ENCODE assay signal across 1 cellular context in genomic region chr11:57764527-57764926, GRCh38.
TF ChIP-seq lines count a peak whose summit lies in the region.

No MANE protein-coding gene starts in this region.

TF ChIP-seq in IMR-90, 13 proteins besides CTCF, POLR2A, EP300 and RAD21 (continued from another document):
- TF ChIP-seq USF2 (IDR thresholded peaks at IDR 0.05; ENCODE audit: low read depth, low read length) (no peak), RCOR1 (IDR thresholded peaks at IDR 0.05; ENCODE audit: insufficient replicate concordance, low read length) (no peak), CEBPB (IDR thresholded peaks at IDR 0.05; ENCODE audit: low read depth, low read length) (no peak), CHD1 (IDR thresholded peaks at IDR 0.05; ENCODE audit: low read depth, low read length) (no peak), NFE2L2 (IDR thresholded peaks at IDR 0.05; ENCODE audit: low read depth, low read length) (no peak), MAZ (IDR thresholded peaks at IDR 0.05; ENCODE audit: borderline replicate concordance, low read depth, low read length) (no peak), RFX5 (IDR thresholded peaks at IDR 0.05; ENCODE audit: low read depth, low read length) (no peak), MXI1 (IDR thresholded peaks at IDR 0.05; ENCODE audit: borderline replicate concordance, low read depth, low read length) (no peak), FOS (IDR thresholded peaks at IDR 0.05; ENCODE audit: low read depth, low read length) (no peak), MAFK (IDR thresholded peaks at IDR 0.05; ENCODE audit: low read depth, low read length) (no peak)
- TF ChIP-seq, protein P1, sequence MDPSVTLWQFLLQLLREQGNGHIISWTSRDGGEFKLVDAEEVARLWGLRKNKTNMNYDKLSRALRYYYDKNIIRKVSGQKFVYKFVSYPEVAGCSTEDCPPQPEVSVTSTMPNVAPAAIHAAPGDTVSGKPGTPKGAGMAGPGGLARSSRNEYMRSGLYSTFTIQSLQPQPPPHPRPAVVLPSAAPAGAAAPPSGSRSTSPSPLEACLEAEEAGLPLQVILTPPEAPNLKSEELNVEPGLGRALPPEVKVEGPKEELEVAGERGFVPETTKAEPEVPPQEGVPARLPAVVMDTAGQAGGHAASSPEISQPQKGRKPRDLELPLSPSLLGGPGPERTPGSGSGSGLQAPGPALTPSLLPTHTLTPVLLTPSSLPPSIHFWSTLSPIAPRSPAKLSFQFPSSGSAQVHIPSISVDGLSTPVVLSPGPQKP (IDR thresholded peaks at IDR 0.05; ENCODE audit: borderline replicate concordance, low read depth, low read length), result no peak
